Comparison of ENCODE assay signal across 8 cellular contexts in genomic region chr6:106103728-106104109, GRCh38. TPM values are rescaled to one million over a fixed set of nuclear protein-coding genes. Genes with fewer than 3 reads are reported as not detected.
DNase-seq lines count a peak whose midpoint lies in the region; ATAC-seq, FAIRE-seq and TF ChIP-seq lines count a peak whose summit lies in the region.

No MANE protein-coding gene starts in this region.

- RAD21 ChIA-PET in HCT116 (lab: Charles Lee; ENCODE audit: low non-redundant PET in 1 of 2, low total read pairs in 2 of 2, uncharacterized antibody in 2 of 2, unreplicated experiment in 2 of 2) = no interaction called here

- CTCF ChIA-PET in HCT116 (lab: Charles Lee) = no interaction called here

- H4K20me1 ChIP-seq in HCT116 (ENCODE audit: insufficient read depth) = no peaks in the 10 kb centered on the region

- peak; percentile 59 for ATAC-seq in HCT116

- H3K9me3 ChIP-seq in HCT116 (ENCODE audit: control insufficient read depth in 1 of 2, insufficient read depth in 1 of 2, low read depth in 1 of 2, low read length in 2 of 2) (no peaks in the 10 kb centered on the region), esophagus squamous epithelium (no peaks in the 10 kb centered on the region)

- no peak for DNase-seq in GM12864 (ENCODE audit: low read depth)
- no peak for DNase-seq in HCT116 (ENCODE audit: low read depth, low spot score)
- DNase-seq in RCC 7860 (ENCODE audit: low spot score) = peak; percentile 24
- DNase-seq in esophagus squamous epithelium (lab: John Stamatoyannopoulos, UW) = no peak
- no peak for DNase-seq in AG08395 (ENCODE audit: low spot score)
- DNase-seq in retina = no peak
- DNase-seq in NCI-H1930 (lab: John Stamatoyannopoulos, UW) = no peak

- H3K36me3 ChIP-seq in HCT116 (ENCODE audit: control insufficient read depth in 1 of 2, insufficient read depth in 2 of 2, low read length in 2 of 2) (no peaks in the 10 kb centered on the region), esophagus squamous epithelium (peaks cover 16 to 47% (median 20%) of the 10 kb centered on the region in 3 donors), urinary bladder (ENCODE audit: insufficient read depth) (no peaks in the 10 kb centered on the region)

- TF ChIP-seq RAD21 in HCT116 (IDR thresholded peaks at IDR 0.05; ENCODE audit: low read depth) = no peak

- BruUV-seq in HCT116 (replicated peaks; lab: Mats Ljungman, UMichigan) = no TSS peak

- H3K4me1 ChIP-seq in HCT116 (ENCODE audit: control insufficient read depth in 1 of 2, insufficient read depth in 2 of 2, low read length in 2 of 2) (peaks cover 26% of the 10 kb centered on the region in 2 experiments), esophagus squamous epithelium (peaks cover 9 to 67% (median 26%) of the 10 kb centered on the region in 3 donors), urinary bladder (ENCODE audit: insufficient read depth) (no peaks in the 10 kb centered on the region)

- no peak overlapping the region for H3K9ac ChIP-seq in HCT116 (ENCODE audit: low read length)

- no peak overlapping the region for H3K27ac ChIP-seq in HCT116 (ENCODE audit: low read depth, low read length)
- peak overlapping the region; percentile 54 to 78 (median 56) for H3K27ac ChIP-seq in esophagus squamous epithelium
- peak overlapping the region; percentile 4 for H3K27ac ChIP-seq in urinary bladder (ENCODE audit: low read depth)

- H3K27me3 ChIP-seq in HCT116 (ENCODE audit: insufficient read depth, low read length) (no peaks in the 10 kb centered on the region), esophagus squamous epithelium (no peaks in the 10 kb centered on the region)

- 15 to 26% methylated on average over 9 of the region's 9 CpGs for WGBS in esophagus squamous epithelium, 2 donors
- WGBS in urinary bladder = 63% methylated on average over 9 of the region's 9 CpGs

- H3K4me3 ChIP-seq in GM12864 (ENCODE audit: low read depth, low read length) = peak overlapping the region; percentile 11; the same call in 1 of the 2 replicates
- H3K4me3 ChIP-seq in HCT116 (replicated peaks in 1 of 2; ENCODE audit: low read depth in 1 of 2, low read length in 2 of 2) = no peak overlapping the region
- H3K4me3 ChIP-seq in esophagus squamous epithelium = peak overlapping the region; percentile 5 to 67 (median 41)
- peak overlapping the region; percentile 11 for H3K4me3 ChIP-seq in urinary bladder (ENCODE audit: low read depth, low read length)

- POLR2A ChIA-PET in HCT116 (lab: Charles Lee) = no interaction called here

- H2AFZ ChIP-seq in HCT116 (ENCODE audit: low read depth, low read length, poor library complexity, severe bottlenecking) = no peak overlapping the region

- TF ChIP-seq POLR2A in HCT116 (IDR thresholded peaks at IDR 0.05; ENCODE audit: borderline replicate concordance, extremely low read depth, insufficient read depth, insufficient read length) (no peak), esophagus squamous epithelium (IDR thresholded peaks at IDR 0.05) (no peak)

- no peak for FAIRE-seq in RCC 7860 (lab: Jason Lieb, UNC)

- intact Hi-C loops in HCT116 (cut with micrococcal nuclease) = no loop called here
- intact Hi-C loops in esophagus squamous epithelium (cut with DNase I) = no loop called here

- H3K4me2 ChIP-seq in HCT116 (ENCODE audit: low read length) = peak overlapping the region; percentile 21; the same call in 1 of the 2 replicates

- no peaks in the 10 kb centered on the region for H3K9me2 ChIP-seq in HCT116 (ENCODE audit: insufficient read depth)

- no peak for TF ChIP-seq CTCF in GM12864 (IDR thresholded peaks at IDR 0.05; ENCODE audit: low read depth, low read length, missing control alignments)
- TF ChIP-seq CTCF in HCT116 (IDR thresholded peaks at IDR 0.05 in 2 of 3, conservative IDR thresholded peaks at IDR 0.05 in 1 of 3; ENCODE audit: borderline replicate concordance in 1 of 3, insufficient read depth in 1 of 3, low read depth in 2 of 3, low read length in 2 of 3) = no peak
- TF ChIP-seq CTCF in esophagus squamous epithelium (IDR thresholded peaks at IDR 0.05) = no peak

- H3K79me2 ChIP-seq in HCT116 (ENCODE audit: insufficient read depth, low read length) = no peaks in the 10 kb centered on the region

TF ChIP-seq in HCT116, 20 proteins besides CTCF, POLR2A, EP300 and RAD21:
- TF ChIP-seq ZFX (IDR thresholded peaks at IDR 0.05) = no peak
TF ChIP-seq in HCT116: peak in this region for 0.

RNA-seq across cellular contexts. Expression of gene PRDM1, which starts 17.6 kb away (rescaled TPM):
- total RNA-seq in HCT116 (2021; ENCODE audit: unreplicated experiment) = 3.4 TPM
- polyA plus RNA-seq in HCT116 (2012) = 1.3 and 2.6 TPM in 2 replicates
- total RNA-seq in esophagus squamous epithelium = 10 to 100 TPM; 18.3 to 75.8 (median 35.4) TPM
- 5.0 TPM for total RNA-seq in urinary bladder
- polyA plus RNA-seq in urinary bladder = 3.7 TPM

Comparison
In these comparisons a context has a peak if more than half of its experiments do, and no peak if none do; other contexts are left out.
1. H3K4me3 ChIP-seq: peak in GM12864 (single experiment), esophagus squamous epithelium (4 of 4) and urinary bladder (single experiment); none in HCT116 (0 of 2).